Comparison of ENCODE assay signal across 8 cellular contexts in the genomic region with DNA sequence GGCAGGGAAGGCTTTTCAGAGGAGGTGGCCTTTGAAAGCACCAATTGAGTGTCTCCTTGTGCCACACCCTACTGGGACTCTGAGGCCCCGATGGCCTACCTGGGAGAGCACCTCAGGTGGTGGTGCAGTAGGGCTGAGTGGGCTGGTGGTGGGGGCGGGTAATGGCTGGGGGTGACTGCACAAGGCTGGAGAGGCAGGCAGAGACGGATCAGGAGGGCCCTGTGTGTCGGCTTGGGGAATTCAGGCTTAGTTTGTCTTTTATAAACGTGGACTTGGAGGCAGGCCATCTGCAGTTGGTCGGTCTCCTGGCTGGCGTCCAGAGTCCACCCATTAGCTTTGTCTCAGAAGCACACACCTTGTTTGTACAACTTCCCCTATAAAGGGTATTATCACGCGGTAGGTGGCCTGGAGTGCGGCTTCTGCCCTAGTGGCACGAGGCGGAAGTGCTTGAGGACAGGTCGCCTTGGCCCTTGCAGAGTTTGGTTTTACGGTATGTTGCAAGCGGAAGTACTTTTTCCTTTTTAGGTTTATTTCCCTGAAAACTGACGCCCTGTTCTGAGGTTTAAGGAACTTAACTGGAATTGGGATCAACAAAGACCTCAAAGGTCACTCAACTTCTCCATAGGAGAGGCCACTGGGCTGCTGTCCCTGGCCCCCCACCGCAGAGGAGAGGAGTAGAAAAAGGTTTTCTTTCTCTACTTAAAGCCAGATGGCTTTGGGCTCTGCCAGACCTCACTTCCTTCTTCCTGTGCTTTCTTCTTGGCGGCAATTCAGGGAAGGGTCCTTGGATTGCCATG. TPM values are rescaled to one million over a fixed set of nuclear protein-coding genes. Genes with fewer than 3 reads are reported as not detected.
DNase-seq lines count a peak whose midpoint lies in the region; ATAC-seq and TF ChIP-seq lines count a peak whose summit lies in the region.

No MANE protein-coding gene starts in this region.

- H3K4me3 ChIP-seq in cardiac muscle cell (no peak overlapping the region), rectal smooth muscle tissue (ENCODE audit: low read length) (peak overlapping the region; percentile 22)

- H3K36me3 ChIP-seq in cardiac muscle cell (no peaks in the 10 kb centered on the region), rectal smooth muscle tissue (ENCODE audit: control insufficient read depth, insufficient read depth, low read length) (no peaks in the 10 kb centered on the region)

- peaks cover 36% of the 10 kb centered on the region for H3K4me1 ChIP-seq in cardiac muscle cell (ENCODE audit: low read depth)
- H3K4me1 ChIP-seq in rectal smooth muscle tissue (ENCODE audit: control insufficient read depth, insufficient read depth, low read length): peaks cover 9% of the 10 kb centered on the region

- CTCF ChIA-PET in activated naive CD4-positive, alpha-beta T cell treated with anti-CD3 and anti-CD28 coated beads for 36 hours (lab: Charles Lee): interaction anchor here (0.7 to 1.7 kb wide), 13 partner anchors 8 to 200 kb away, joined by 3 to 6 read pairs (median 3); partner anchors contain the start of gene TBC1D14

- H3K27me3 Mint-ChIP-seq in activated naive CD4-positive, alpha-beta T cell treated with anti-CD3 and anti-CD28 coated beads for 36 hours (ENCODE audit: low read depth): no peaks in the 10 kb centered on the region

- intact Hi-C loops in activated naive CD4-positive, alpha-beta T cell treated with anti-CD3 and anti-CD28 coated beads for 36 hours (cut with micrococcal nuclease): loop anchor here (1.0 to 2.0 kb wide), 3 partner anchors 8 to 25 kb away; partner anchors contain the start of gene TBC1D14

- TF ChIP-seq CTCF in cardiac muscle cell (IDR thresholded peaks at IDR 0.05; ENCODE audit: low read depth, low read length): peak; percentile 41

- H3K4me3 Mint-ChIP-seq in activated naive CD4-positive, alpha-beta T cell treated with anti-CD3 and anti-CD28 coated beads for 36 hours: peak overlapping the region; percentile 26

- peak overlapping the region; percentile 14 for H3K9ac ChIP-seq in rectal smooth muscle tissue (ENCODE audit: low read length)

- no peaks in the 10 kb centered on the region for H3K9me3 ChIP-seq in cardiac muscle cell (ENCODE audit: low read depth)

- peak; percentile 87 for ATAC-seq in HG03139 (IDR thresholded peaks at IDR 0.05; ENCODE audit: unreplicated experiment)

- H3K27me3 ChIP-seq in cardiac muscle cell: no peaks in the 10 kb centered on the region
- H3K27me3 ChIP-seq in rectal smooth muscle tissue (ENCODE audit: control insufficient read depth, insufficient read depth, low read length): no peaks in the 10 kb centered on the region

- peak overlapping the region; percentile 80 for H3K27ac Mint-ChIP-seq in activated naive CD4-positive, alpha-beta T cell treated with anti-CD3 and anti-CD28 coated beads for 36 hours

- H3K27ac ChIP-seq in cardiac muscle cell: no peak overlapping the region
- H3K27ac ChIP-seq in rectal smooth muscle tissue (ENCODE audit: low read depth, low read length): no peak overlapping the region

- no peaks in the 10 kb centered on the region for H3K9me3 Mint-ChIP-seq in activated naive CD4-positive, alpha-beta T cell treated with anti-CD3 and anti-CD28 coated beads for 36 hours

- peak; percentile 75 for DNase-seq in activated effector memory CD4-positive, alpha-beta T cell treated with anti-CD3 and anti-CD28 coated beads, Interleukin-2, amount 50 U/mL, for 16 hours
- no peak for DNase-seq in activated effector memory CD4-positive, alpha-beta T cell treated with Interleukin-2 at 50 U/mL for 16 hours
- peak; percentile 81 for DNase-seq in NCI-H510A (lab: John Stamatoyannopoulos, UW)
- DNase-seq in activated naive CD4-positive, alpha-beta T cell treated with anti-CD3 and anti-CD28 coated beads for 36 hours: peak; percentile 65
- peak in 1 of 2 donors; percentile 34 for DNase-seq in cardiac muscle cell (ENCODE audit: low read depth in 1 of 2, low spot score in 1 of 2)
- no peak for DNase-seq in dedifferentiated amniotic fluid mesenchymal stem cell (ENCODE audit: extremely low spot score)

- H3K36me3 Mint-ChIP-seq in activated naive CD4-positive, alpha-beta T cell treated with anti-CD3 and anti-CD28 coated beads for 36 hours (ENCODE audit: low read depth): peaks cover 2% of the 10 kb centered on the region

- H3K4me1 Mint-ChIP-seq in activated naive CD4-positive, alpha-beta T cell treated with anti-CD3 and anti-CD28 coated beads for 36 hours (ENCODE audit: low read depth): peaks cover 63% of the 10 kb centered on the region

RNA-seq across cellular contexts. Expression of gene TBC1D14, which starts 8.0 kb away (rescaled TPM):
- 10 to 100 TPM; 23.6 to 24.6 TPM for total RNA-seq in activated naive CD4-positive, alpha-beta T cell treated with anti-CD3 and anti-CD28 coated beads for 36 hours
- total RNA-seq in cardiac muscle cell: 41.8 and 46.1 TPM in 2 replicates
- polyA plus RNA-seq in cardiac muscle cell: 30.5 and 38.9 TPM in 2 replicates

Comparison
In these comparisons a context has a peak if more than half of its experiments do, and no peak if none do; other contexts are left out.
1. DNase-seq: peak in activated effector memory CD4-positive, alpha-beta T cell treated with anti-CD3 and anti-CD28 coated beads, Interleukin-2, amount 50 U/mL, for 16 hours (single experiment), NCI-H510A (single experiment) and activated naive CD4-positive, alpha-beta T cell treated with anti-CD3 and anti-CD28 coated beads for 36 hours (single experiment); none in activated effector memory CD4-positive, alpha-beta T cell treated with Interleukin-2 at 50 U/mL for 16 hours (single experiment) and dedifferentiated amniotic fluid mesenchymal stem cell (single experiment).